Comparison of ENCODE assay signal across 8 cellular contexts in the genomic region with DNA sequence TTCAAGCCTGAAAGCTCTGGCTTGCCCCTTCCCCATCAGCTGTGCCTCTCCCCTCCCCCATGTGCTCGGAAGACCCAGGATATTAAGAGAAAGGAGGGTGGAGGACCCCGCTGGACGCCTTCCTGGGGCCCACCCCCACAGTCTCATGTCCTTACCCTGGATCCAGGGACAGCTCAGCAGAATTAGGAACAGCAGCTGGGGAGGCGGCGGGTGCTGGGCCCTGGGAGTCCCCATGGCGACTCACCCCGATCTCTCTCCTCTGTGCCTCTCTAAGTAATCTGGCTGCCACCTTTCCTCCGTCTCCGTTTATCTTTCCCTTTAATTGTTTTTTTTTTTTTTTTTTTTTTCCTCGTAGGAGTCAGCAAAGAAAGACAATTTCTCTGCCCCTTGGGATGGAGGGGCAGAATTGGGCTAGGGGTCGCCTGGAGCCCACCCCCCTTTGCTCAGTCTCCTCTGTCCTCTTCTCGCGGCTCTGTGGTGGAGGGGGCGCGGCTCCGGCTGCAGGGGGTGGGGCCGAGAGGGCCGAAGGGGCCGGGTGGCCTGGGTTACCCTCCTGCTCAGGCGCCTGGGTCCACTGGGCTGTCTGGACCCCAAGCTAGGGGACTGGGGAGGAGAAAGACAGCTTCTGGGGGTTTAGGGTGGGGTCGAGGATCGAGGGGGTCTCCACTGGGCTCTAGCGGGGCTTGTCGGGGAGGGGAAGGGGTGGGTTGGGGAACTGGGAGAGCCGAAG. TPM values are rescaled to one million over a fixed set of nuclear protein-coding genes. Genes with fewer than 3 reads are reported as not detected.
DNase-seq lines count a peak whose midpoint lies in the region; ATAC-seq and TF ChIP-seq lines count a peak whose summit lies in the region.

No MANE protein-coding gene starts in this region.

- POLR2A ChIA-PET in AG04449 (lab: Yijun Ruan, JAX): interaction anchor here (0.5 to 2.6 kb wide), 4 partner anchors 10 to 63 kb away, joined by 3 to 15 read pairs (median 4); a partner anchor contains a TSS
- POLR2A ChIA-PET in HEK293 (lab: Yijun Ruan, JAX): interaction anchor here (0.6 to 2.2 kb wide), 17 partner anchors 10 to 103 kb away, joined by 3 to 13 read pairs (median 4); a partner anchor contains a TSS

- peaks cover 35 to 42% (median 38%) of the 10 kb centered on the region in 3 donors for H3K27me3 ChIP-seq in gastrocnemius medialis

- H3K9me3 ChIP-seq in HEK293 (ENCODE audit: control insufficient read depth, insufficient read depth, low read depth, low read length): no peaks in the 10 kb centered on the region
- no peaks in the 10 kb centered on the region for H3K9me3 ChIP-seq in gastrocnemius medialis

- H3K4me1 ChIP-seq in HEK293 (ENCODE audit: control insufficient read depth, insufficient read depth, low read length) (peaks cover 2% of the 10 kb centered on the region; the same call in 1 of the 2 replicates), gastrocnemius medialis (peaks cover 0 to 5% of the 10 kb centered on the region in 2 donors)

- DNase-seq in AG04449 (ENCODE audit: low read depth, low spot score): no peak
- peak; percentile 80 for DNase-seq in UCSD-AML1 (lab: John Stamatoyannopoulos, UW; ENCODE audit: unreplicated experiment)
- DNase-seq in iPS-NIHi7 (ENCODE audit: extremely low spot score): peak; percentile 87
- no peak for DNase-seq in left lobe of liver (ENCODE audit: low spot score)
- DNase-seq in activated CD8-positive, alpha-beta memory T cell treated with anti-CD3 and anti-CD28 coated beads for 24 hours: no peak
- DNase-seq in gastrocnemius medialis: no peak

- TF ChIP-seq CTCF in AG04449 (IDR thresholded peaks at IDR 0.05; ENCODE audit: insufficient read depth, low read length, missing control alignments): no peak
- TF ChIP-seq CTCF in HEK293 (tag by site-specific recombination; IDR thresholded peaks at IDR 0.05): no peak
- no peak for TF ChIP-seq CTCF in gastrocnemius medialis (IDR thresholded peaks at IDR 0.05 in 4 of 5, conservative IDR thresholded peaks at IDR 0.05 in 1 of 5)

- H3K4me3 ChIP-seq in AG04449 (ENCODE audit: low read depth, low read length): peak overlapping the region; percentile 52
- peak overlapping the region; percentile 51 for H3K4me3 ChIP-seq in HEK293 (ENCODE audit: low read depth, low read length)
- H3K4me3 ChIP-seq in gastrocnemius medialis: peak overlapping the region in 1 of 4 donors; percentile 54

- no peak overlapping the region for H3K27ac ChIP-seq in HEK293 (ENCODE audit: extremely low read depth, low read depth, low read length)
- H3K27ac ChIP-seq in gastrocnemius medialis: no peak overlapping the region

- no peak for TF ChIP-seq POLR2A in gastrocnemius medialis (IDR thresholded peaks at IDR 0.05)

- in situ Hi-C loops in gastrocnemius medialis (cut with MboI; ENCODE audit: low sequenced_read_pairs in 4 of 4): no loop called here

- CTCF ChIA-PET in AG04449 (lab: Yijun Ruan, JAX): interaction anchor here (0.8 to 1.7 kb wide), 6 partner anchors 10 to 135 kb away, joined by 3 to 6 read pairs (median 4); no protein-coding TSS in a partner anchor
- CTCF ChIA-PET in HEK293 (lab: Yijun Ruan, JAX): interaction anchor here (0.9 to 2.1 kb wide), 3 partner anchors 22 to 50 kb away, joined by 4 to 10 read pairs (median 9); no protein-coding TSS in a partner anchor

- H3K36me3 ChIP-seq in HEK293 (ENCODE audit: control insufficient read depth in 2 of 2, insufficient read depth in 1 of 2, low read length in 2 of 2): no peaks in the 10 kb centered on the region
- H3K36me3 ChIP-seq in gastrocnemius medialis: no peaks in the 10 kb centered on the region

- intact Hi-C loops in gastrocnemius medialis (cut with DNase I; ENCODE audit: low total_unique reads): no loop called here

- ATAC-seq in left lobe of liver: no peak
- no peak for ATAC-seq in HG02840 (IDR thresholded peaks at IDR 0.05; ENCODE audit: low FRiP score, unreplicated experiment)
- no peak for ATAC-seq in gastrocnemius medialis

TF ChIP-seq in HEK293, 187 proteins besides CTCF, POLR2A, EP300 and RAD21 (continues in another document):
- TF ChIP-seq, protein P1, sequence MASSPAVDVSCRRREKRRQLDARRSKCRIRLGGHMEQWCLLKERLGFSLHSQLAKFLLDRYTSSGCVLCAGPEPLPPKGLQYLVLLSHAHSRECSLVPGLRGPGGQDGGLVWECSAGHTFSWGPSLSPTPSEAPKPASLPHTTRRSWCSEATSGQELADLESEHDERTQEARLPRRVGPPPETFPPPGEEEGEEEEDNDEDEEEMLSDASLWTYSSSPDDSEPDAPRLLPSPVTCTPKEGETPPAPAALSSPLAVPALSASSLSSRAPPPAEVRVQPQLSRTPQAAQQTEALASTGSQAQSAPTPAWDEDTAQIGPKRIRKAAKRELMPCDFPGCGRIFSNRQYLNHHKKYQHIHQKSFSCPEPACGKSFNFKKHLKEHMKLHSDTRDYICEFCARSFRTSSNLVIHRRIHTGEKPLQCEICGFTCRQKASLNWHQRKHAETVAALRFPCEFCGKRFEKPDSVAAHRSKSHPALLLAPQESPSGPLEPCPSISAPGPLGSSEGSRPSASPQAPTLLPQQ (tag by site-specific recombination; IDR thresholded peaks at IDR 0.05): 0 out of 2 replicates have a peak, but pooled peaks have one; percentile 10
- TF ChIP-seq, protein P2, sequence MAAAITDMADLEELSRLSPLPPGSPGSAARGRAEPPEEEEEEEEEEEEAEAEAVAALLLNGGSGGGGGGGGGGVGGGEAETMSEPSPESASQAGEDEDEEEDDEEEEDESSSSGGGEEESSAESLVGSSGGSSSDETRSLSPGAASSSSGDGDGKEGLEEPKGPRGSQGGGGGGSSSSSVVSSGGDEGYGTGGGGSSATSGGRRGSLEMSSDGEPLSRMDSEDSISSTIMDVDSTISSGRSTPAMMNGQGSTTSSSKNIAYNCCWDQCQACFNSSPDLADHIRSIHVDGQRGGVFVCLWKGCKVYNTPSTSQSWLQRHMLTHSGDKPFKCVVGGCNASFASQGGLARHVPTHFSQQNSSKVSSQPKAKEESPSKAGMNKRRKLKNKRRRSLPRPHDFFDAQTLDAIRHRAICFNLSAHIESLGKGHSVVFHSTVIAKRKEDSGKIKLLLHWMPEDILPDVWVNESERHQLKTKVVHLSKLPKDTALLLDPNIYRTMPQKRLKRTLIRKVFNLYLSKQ (tag by site-specific recombination; IDR thresholded peaks at IDR 0.05; ENCODE audit: borderline replicate concordance): no peak
- TF ChIP-seq GLI2 (tag by site-specific recombination; IDR thresholded peaks at IDR 0.05; ENCODE audit: borderline replicate concordance, low read depth): no peak
- TF ChIP-seq ZNF239 (tag by site-specific recombination; IDR thresholded peaks at IDR 0.05): no peak
- no peak for TF ChIP-seq ZNF549 (tag by site-specific recombination; IDR thresholded peaks at IDR 0.05)
- TF ChIP-seq, protein P3, sequence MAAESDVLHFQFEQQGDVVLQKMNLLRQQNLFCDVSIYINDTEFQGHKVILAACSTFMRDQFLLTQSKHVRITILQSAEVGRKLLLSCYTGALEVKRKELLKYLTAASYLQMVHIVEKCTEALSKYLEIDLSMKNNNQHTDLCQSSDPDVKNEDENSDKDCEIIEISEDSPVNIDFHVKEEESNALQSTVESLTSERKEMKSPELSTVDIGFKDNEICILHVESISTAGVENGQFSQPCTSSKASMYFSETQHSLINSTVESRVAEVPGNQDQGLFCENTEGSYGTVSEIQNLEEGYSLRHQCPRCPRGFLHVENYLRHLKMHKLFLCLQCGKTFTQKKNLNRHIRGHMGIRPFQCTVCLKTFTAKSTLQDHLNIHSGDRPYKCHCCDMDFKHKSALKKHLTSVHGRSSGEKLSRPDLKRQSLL (tag by site-specific recombination; IDR thresholded peaks at IDR 0.05): peak; percentile 85; the same call in 1 of the 2 replicates
- TF ChIP-seq, protein P4, sequence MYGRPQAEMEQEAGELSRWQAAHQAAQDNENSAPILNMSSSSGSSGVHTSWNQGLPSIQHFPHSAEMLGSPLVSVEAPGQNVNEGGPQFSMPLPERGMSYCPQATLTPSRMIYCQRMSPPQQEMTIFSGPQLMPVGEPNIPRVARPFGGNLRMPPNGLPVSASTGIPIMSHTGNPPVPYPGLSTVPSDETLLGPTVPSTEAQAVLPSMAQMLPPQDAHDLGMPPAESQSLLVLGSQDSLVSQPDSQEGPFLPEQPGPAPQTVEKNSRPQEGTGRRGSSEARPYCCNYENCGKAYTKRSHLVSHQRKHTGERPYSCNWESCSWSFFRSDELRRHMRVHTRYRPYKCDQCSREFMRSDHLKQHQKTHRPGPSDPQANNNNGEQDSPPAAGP (tag by site-specific recombination; IDR thresholded peaks at IDR 0.05): no peak
- 0 out of 2 replicates have a peak, but pooled peaks have one; percentile 2 for TF ChIP-seq ZNF146 (tag by site-specific recombination; IDR thresholded peaks at IDR 0.05)
- peak; percentile 92 for TF ChIP-seq KLF9 (tag by site-specific recombination; IDR thresholded peaks at IDR 0.05; ENCODE audit: low read depth)
- 0 out of 2 replicates have a peak, but pooled peaks have one; percentile 33 for TF ChIP-seq KLF10 (tag by site-specific recombination; IDR thresholded peaks at IDR 0.05)
- TF ChIP-seq, protein P5, sequence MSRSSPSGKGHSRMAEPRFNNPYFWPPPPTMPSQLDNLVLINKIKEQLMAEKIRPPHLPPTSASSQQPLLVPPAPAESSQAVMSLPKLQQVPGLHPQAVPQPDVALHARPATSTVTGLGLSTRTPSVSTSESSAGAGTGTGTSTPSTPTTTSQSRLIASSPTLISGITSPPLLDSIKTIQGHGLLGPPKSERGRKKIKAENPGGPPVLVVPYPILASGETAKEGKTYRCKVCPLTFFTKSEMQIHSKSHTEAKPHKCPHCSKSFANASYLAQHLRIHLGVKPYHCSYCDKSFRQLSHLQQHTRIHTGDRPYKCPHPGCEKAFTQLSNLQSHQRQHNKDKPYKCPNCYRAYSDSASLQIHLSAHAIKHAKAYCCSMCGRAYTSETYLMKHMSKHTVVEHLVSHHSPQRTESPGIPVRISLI (tag by site-specific recombination; IDR thresholded peaks at IDR 0.05): peak; percentile 55; the same call in 1 of the 2 replicates
- no peak for TF ChIP-seq ZSCAN23 (tag by site-specific recombination; IDR thresholded peaks at IDR 0.05)
- TF ChIP-seq ZNF416 (tag by site-specific recombination; IDR thresholded peaks at IDR 0.05): no peak
- no peak for TF ChIP-seq ZNF571 (tag by site-specific recombination; IDR thresholded peaks at IDR 0.05)
- TF ChIP-seq ZNF335 (tag by site-specific recombination; conservative IDR thresholded peaks at IDR 0.05): peak; percentile 84
- TF ChIP-seq KLF16 (tag by site-specific recombination; IDR thresholded peaks at IDR 0.05): 0 out of 2 replicates have a peak, but pooled peaks have one; percentile 25
- TF ChIP-seq GLIS2 (tag by site-specific recombination; IDR thresholded peaks at IDR 0.05): no peak
- peak; percentile 22; the same call in 1 of the 2 replicates for TF ChIP-seq ZBTB17 (tag by site-specific recombination; IDR thresholded peaks at IDR 0.05)

RNA-seq across cellular contexts. Expression of a gene that starts 0.4 kb away (rescaled TPM):
- total RNA-seq in left lobe of liver (0.55 TPM), gastrocnemius medialis (1 to 10 TPM in 1 of 4 donors, under 1 TPM in 3; 0.20 to 1.7 (median 0.56) TPM)

RNA-seq across cellular contexts. Expression of a gene that starts 1.3 kb away (rescaled TPM):
- total RNA-seq in left lobe of liver: 0.13 TPM
- total RNA-seq in gastrocnemius medialis: not detected

RNA-seq across cellular contexts. Expression of a gene that starts 27.1 kb away (rescaled TPM):
- 9.8 TPM for total RNA-seq in left lobe of liver
- 1 to 10 TPM; 3.7 to 8.6 (median 6.3) TPM for total RNA-seq in gastrocnemius medialis

RNA-seq across cellular contexts. Expression of a gene that starts 35.9 kb away (rescaled TPM):
- total RNA-seq in left lobe of liver (53.1 TPM), gastrocnemius medialis (10 to 100 TPM; 35.5 to 71.8 (median 55.7) TPM)

Comparison
In these comparisons a context has a peak if more than half of its experiments do, and no peak if none do; other contexts are left out.
1. DNase-seq: peak in UCSD-AML1 (single experiment) and iPS-NIHi7 (single experiment); none in AG04449 (single experiment), left lobe of liver (single experiment), activated CD8-positive, alpha-beta memory T cell treated with anti-CD3 and anti-CD28 coated beads for 24 hours (single experiment) and gastrocnemius medialis (0 of 2).